In the genomic region with DNA sequence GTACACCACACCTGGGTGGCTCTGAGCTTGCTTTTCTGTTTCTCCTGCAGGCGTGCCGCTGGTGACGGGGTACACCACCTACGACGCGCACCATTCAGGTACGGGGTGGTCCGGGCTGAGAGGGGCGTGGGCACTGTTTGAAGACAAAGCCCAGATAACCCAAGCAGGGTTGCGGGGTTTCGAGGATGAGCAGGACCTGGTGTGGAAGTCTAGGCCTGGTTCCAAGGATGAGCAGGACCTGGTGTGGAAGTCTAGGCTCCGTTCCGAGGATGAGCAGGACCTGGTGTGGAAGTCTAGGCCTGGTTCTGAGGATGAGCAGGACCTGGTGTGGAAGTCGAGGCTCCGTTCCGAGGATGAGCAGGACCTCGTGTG, we compare ENCODE assay signal across 1 cellular context.
TF ChIP-seq lines count a peak whose summit lies in the region.

No MANE protein-coding gene starts in this region.

TF ChIP-seq in GM23338, 12 proteins besides CTCF, POLR2A, EP300 and RAD21 (continued from another document):
- TF ChIP-seq, protein P1, sequence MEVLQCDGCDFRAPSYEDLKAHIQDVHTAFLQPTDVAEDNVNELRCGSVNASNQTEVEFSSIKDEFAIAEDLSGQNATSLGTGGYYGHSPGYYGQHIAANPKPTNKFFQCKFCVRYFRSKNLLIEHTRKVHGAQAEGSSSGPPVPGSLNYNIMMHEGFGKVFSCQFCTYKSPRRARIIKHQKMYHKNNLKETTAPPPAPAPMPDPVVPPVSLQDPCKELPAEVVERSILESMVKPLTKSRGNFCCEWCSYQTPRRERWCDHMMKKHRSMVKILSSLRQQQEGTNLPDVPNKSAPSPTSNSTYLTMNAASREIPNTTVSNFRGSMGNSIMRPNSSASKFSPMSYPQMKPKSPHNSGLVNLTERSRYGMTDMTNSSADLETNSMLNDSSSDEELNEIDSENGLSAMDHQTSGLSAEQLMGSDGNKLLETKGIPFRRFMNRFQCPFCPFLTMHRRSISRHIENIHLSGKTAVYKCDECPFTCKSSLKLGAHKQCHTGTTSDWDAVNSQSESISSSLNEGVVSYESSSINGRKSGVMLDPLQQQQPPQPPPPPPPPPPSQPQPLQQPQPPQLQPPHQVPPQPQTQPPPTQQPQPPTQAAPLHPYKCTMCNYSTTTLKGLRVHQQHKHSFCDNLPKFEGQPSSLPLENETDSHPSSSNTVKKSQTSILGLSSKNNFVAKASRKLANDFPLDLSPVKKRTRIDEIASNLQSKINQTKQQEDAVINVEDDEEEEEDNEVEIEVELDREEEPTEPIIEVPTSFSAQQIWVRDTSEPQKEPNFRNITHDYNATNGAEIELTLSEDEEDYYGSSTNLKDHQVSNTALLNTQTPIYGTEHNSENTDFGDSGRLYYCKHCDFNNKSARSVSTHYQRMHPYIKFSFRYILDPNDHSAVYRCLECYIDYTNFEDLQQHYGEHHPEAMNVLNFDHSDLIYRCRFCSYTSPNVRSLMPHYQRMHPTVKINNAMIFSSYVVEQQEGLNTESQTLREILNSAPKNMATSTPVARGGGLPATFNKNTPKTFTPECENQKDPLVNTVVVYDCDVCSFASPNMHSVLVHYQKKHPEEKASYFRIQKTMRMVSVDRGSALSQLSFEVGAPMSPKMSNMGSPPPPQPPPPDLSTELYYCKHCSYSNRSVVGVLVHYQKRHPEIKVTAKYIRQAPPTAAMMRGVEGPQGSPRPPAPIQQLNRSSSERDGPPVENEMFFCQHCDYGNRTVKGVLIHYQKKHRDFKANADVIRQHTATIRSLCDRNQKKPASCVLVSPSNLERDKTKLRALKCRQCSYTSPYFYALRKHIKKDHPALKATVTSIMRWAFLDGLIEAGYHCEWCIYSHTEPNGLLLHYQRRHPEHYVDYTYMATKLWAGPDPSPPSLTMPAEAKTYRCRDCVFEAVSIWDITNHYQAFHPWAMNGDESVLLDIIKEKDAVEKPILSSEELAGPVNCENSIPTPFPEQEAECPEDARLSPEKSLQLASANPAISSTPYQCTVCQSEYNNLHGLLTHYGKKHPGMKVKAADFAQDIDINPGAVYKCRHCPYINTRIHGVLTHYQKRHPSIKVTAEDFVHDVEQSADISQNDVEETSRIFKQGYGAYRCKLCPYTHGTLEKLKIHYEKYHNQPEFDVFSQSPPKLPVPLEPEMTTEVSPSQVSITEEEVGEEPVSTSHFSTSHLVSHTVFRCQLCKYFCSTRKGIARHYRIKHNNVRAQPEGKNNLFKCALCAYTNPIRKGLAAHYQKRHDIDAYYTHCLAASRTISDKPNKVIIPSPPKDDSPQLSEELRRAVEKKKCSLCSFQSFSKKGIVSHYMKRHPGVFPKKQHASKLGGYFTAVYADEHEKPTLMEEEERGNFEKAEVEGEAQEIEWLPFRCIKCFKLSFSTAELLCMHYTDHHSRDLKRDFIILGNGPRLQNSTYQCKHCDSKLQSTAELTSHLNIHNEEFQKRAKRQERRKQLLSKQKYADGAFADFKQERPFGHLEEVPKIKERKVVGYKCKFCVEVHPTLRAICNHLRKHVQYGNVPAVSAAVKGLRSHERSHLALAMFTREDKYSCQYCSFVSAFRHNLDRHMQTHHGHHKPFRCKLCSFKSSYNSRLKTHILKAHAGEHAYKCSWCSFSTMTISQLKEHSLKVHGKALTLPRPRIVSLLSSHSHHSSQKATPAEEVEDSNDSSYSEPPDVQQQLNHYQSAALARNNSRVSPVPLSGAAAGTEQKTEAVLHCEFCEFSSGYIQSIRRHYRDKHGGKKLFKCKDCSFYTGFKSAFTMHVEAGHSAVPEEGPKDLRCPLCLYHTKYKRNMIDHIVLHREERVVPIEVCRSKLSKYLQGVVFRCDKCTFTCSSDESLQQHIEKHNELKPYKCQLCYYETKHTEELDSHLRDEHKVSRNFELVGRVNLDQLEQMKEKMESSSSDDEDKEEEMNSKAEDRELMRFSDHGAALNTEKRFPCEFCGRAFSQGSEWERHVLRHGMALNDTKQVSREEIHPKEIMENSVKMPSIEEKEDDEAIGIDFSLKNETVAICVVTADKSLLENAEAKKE (CRISPR knock-in tag; IDR thresholded peaks at IDR 0.05), result no peak
- TF ChIP-seq REST (IDR thresholded peaks at IDR 0.05; ENCODE audit: unreplicated experiment), result no peak
- no peak for TF ChIP-seq ZNF331 (CRISPR knock-in tag; IDR thresholded peaks at IDR 0.05; ENCODE audit: low read depth)
- TF ChIP-seq NANOG (IDR thresholded peaks at IDR 0.05; ENCODE audit: borderline replicate concordance), result no peak
- TF ChIP-seq POLR2AphosphoS5 (IDR thresholded peaks at IDR 0.05; ENCODE audit: low read depth), result no peak
- no peak for TF ChIP-seq EZH2phosphoT487 (IDR thresholded peaks at IDR 0.05; ENCODE audit: unreplicated experiment)
- no peak for TF ChIP-seq EZH2 (IDR thresholded peaks at IDR 0.05; ENCODE audit: low read depth, unreplicated experiment)
- TF ChIP-seq STAT1 (IDR thresholded peaks at IDR 0.05; ENCODE audit: unreplicated experiment), result no peak
- no peak for TF ChIP-seq CREB1 (CRISPR knock-in tag; IDR thresholded peaks at IDR 0.05; ENCODE audit: low read depth)
